In genomic region chr19:45187421-45188100, GRCh38 we compare ENCODE assay signal across 6 cellular contexts. TPM values are rescaled to one million over a fixed set of nuclear protein-coding genes. Genes with fewer than 3 reads are reported as not detected.
DNase-seq lines count a peak whose midpoint lies in the region; ATAC-seq, FAIRE-seq and TF ChIP-seq lines count a peak whose summit lies in the region.

No MANE protein-coding gene starts in this region.

- H3K4me1 ChIP-seq in astrocyte (ENCODE audit: insufficient read depth, low read length): no peaks in the 10 kb centered on the region
- H3K4me1 ChIP-seq in neural progenitor cell: no peaks in the 10 kb centered on the region

- H3K4me3 ChIP-seq in astrocyte (ENCODE audit: insufficient read depth, low read depth, low read length) (no peak overlapping the region), neural progenitor cell (no peak overlapping the region)

- H3K4me2 ChIP-seq in astrocyte (ENCODE audit: low read length) (no peak overlapping the region), neural progenitor cell (no peak overlapping the region)

- H3K79me2 ChIP-seq in astrocyte (ENCODE audit: insufficient read depth, low read length): no peaks in the 10 kb centered on the region
- no peaks in the 10 kb centered on the region for H3K79me2 ChIP-seq in neural progenitor cell (ENCODE audit: low read depth)

- FAIRE-seq in HTR-8/SVneo (lab: Jason Lieb, UNC) (no peak), astrocyte (lab: Jason Lieb, UNC) (no peak)

- H4K20me1 ChIP-seq in astrocyte (ENCODE audit: insufficient read depth, low read length) (peaks cover 4% of the 10 kb centered on the region), neural progenitor cell (ENCODE audit: low read depth) (no peaks in the 10 kb centered on the region)

- H3K27ac ChIP-seq in astrocyte (ENCODE audit: low read depth, low read length): no peak overlapping the region
- H3K27ac ChIP-seq in neural progenitor cell: no peak overlapping the region

- no peak overlapping the region for H3K27ac Mint-ChIP-seq in astrocyte (ENCODE audit: unreplicated experiment)
- no peak overlapping the region for H3K27ac Mint-ChIP-seq in neural progenitor cell

- ATAC-seq in HG02678 (IDR thresholded peaks at IDR 0.05; ENCODE audit: unreplicated experiment): no peak

- no peak overlapping the region for H2AFZ ChIP-seq in astrocyte (ENCODE audit: low read depth, low read length)
- peak overlapping the region; percentile 55 for H2AFZ ChIP-seq in neural progenitor cell (replicated peaks)

- H3K9me3 ChIP-seq in astrocyte (ENCODE audit: insufficient read depth, low read depth, low read length): no peaks in the 10 kb centered on the region
- no peaks in the 10 kb centered on the region for H3K9me3 ChIP-seq in neural progenitor cell (ENCODE audit: low read depth)

- no peaks in the 10 kb centered on the region for H3K9me3 Mint-ChIP-seq in astrocyte (ENCODE audit: unreplicated experiment)
- peaks cover 4% of the 10 kb centered on the region for H3K9me3 Mint-ChIP-seq in neural progenitor cell

- no peaks in the 10 kb centered on the region for H3K36me3 ChIP-seq in astrocyte (ENCODE audit: insufficient read depth, low read length)
- H3K36me3 ChIP-seq in neural progenitor cell: no peaks in the 10 kb centered on the region

- peaks cover 4% of the 10 kb centered on the region for H3K27me3 Mint-ChIP-seq in astrocyte (ENCODE audit: low read depth, unreplicated experiment)
- H3K27me3 Mint-ChIP-seq in neural progenitor cell (ENCODE audit: insufficient read depth, low read depth): peaks cover 2% of the 10 kb centered on the region

- peaks cover 2% of the 10 kb centered on the region for H3F3A ChIP-seq in neural progenitor cell (ENCODE audit: low read depth)

- H3K9ac ChIP-seq in astrocyte (ENCODE audit: low read length) (no peak overlapping the region), neural progenitor cell (no peak overlapping the region)

- H3K4me3 Mint-ChIP-seq in astrocyte (ENCODE audit: unreplicated experiment): no peak overlapping the region
- no peak overlapping the region for H3K4me3 Mint-ChIP-seq in neural progenitor cell

- H3K4me1 Mint-ChIP-seq in astrocyte (ENCODE audit: low read depth, unreplicated experiment) (peaks cover 2% of the 10 kb centered on the region), neural progenitor cell (no peaks in the 10 kb centered on the region)

- DNase-seq in AG20443 (ENCODE audit: low spot score): peak; percentile 27
- DNase-seq in HTR-8/SVneo (ENCODE audit: insufficient read length, low spot score): peak; percentile 47
- no peak for DNase-seq in astrocyte (ENCODE audit: low read depth)
- DNase-seq in neural progenitor cell (ENCODE audit: low spot score): peak; percentile 77
- DNase-seq in stimulated activated CD4-positive, alpha-beta T cell treated with anti-CD3 and anti-CD28 coated beads, Interleukin-4, amount 100 ng/mL, for 24 hours: no peak

- TF ChIP-seq CTCF in astrocyte (IDR thresholded peaks at IDR 0.05; ENCODE audit: insufficient read depth, low read depth, low read length) (peak; percentile 41), neural progenitor cell (IDR thresholded peaks at IDR 0.05) (peak; percentile 72)

- H3K36me3 Mint-ChIP-seq in astrocyte (ENCODE audit: low read depth, unreplicated experiment) (no peaks in the 10 kb centered on the region), neural progenitor cell (no peaks in the 10 kb centered on the region)

- no peaks in the 10 kb centered on the region for H3K27me3 ChIP-seq in astrocyte (ENCODE audit: insufficient read depth, low read length)
- H3K27me3 ChIP-seq in neural progenitor cell: no peaks in the 10 kb centered on the region

RNA-seq across cellular contexts. Expression of gene BLOC1S3, which starts 9.0 kb away (rescaled TPM):
- 14.5 TPM in 2 replicates for total RNA-seq in astrocyte
- 2.0 and 3.8 TPM in 2 replicates for total RNA-seq in neural progenitor cell (ENCODE audit: low replicate concordance)

RNA-seq across cellular contexts. Expression of gene TRAPPC6A, which starts 9.5 kb away (rescaled TPM):
- total RNA-seq in astrocyte: 14.7 and 16.4 TPM in 2 replicates
- 24.7 and 55.1 TPM in 2 replicates for total RNA-seq in neural progenitor cell (ENCODE audit: low replicate concordance)

RNA-seq across cellular contexts. Expression of gene NKPD1, which starts 26.8 kb away (rescaled TPM):
- total RNA-seq in astrocyte (not detected in 2 replicates), neural progenitor cell (ENCODE audit: low replicate concordance) (0.02 and 0.19 TPM in 2 replicates)

RNA-seq across cellular contexts. Expression of gene EXOC3L2, which starts 57.6 kb away (rescaled TPM):
- 0.61 and 0.87 TPM in 2 replicates for total RNA-seq in astrocyte
- 0.06 TPM in 1 of 2 replicates, not detected in the other for total RNA-seq in neural progenitor cell (ENCODE audit: low replicate concordance)

Comparison
In these comparisons a context has a peak if more than half of its experiments do, and no peak if none do; other contexts are left out.
1. DNase-seq: peak in AG20443 (single experiment), HTR-8/SVneo (single experiment) and neural progenitor cell (single experiment); none in astrocyte (single experiment) and stimulated activated CD4-positive, alpha-beta T cell treated with anti-CD3 and anti-CD28 coated beads, Interleukin-4, amount 100 ng/mL, for 24 hours (single experiment).